33 cellular contexts compared by ENCODE assay signal in genomic region chr21:34357889-34358288, GRCh38. TPM values are rescaled to one million over a fixed set of nuclear protein-coding genes. Genes with fewer than 3 reads are reported as not detected.
"Had no signal": no experiment of that assay in that cellular context is flagged by ENCODE, and none has a peak within 500 bp of the region (broad histone marks: within the 10 kb centered on the region; RNA-seq: fewer than 3 reads in every experiment).

No MANE protein-coding gene starts in this region.

- ATAC-seq: activated CD8-positive, alpha-beta T cell treated with anti-CD3 and anti-CD28 coated beads for 36 hours; activated naive CD8-positive, alpha-beta T cell treated with anti-CD3 and anti-CD28 coated beads, Interleukin-2, amount 50 U/mL, for 24 hours; activated T-cell treated with anti-CD3 and anti-CD28 coated beads, Interleukin-2, amount 50 U/mL, for 4 hours; activated T-cell treated with anti-CD3 and anti-CD28 coated beads, Interleukin-2, amount 50 U/mL, for 72 hours had no signal

- H3K4me3 ChIP-seq: ascending aorta, cardiac muscle cell had no signal

- H3K9me3 ChIP-seq: ascending aorta had no signal

- H3K27me3 ChIP-seq: ascending aorta, cardiac muscle cell had no signal

- H3K4me1 ChIP-seq: ascending aorta had no signal

- H3K27ac ChIP-seq: ascending aorta, cardiac muscle cell, VCaP had no signal

- H3K36me3 ChIP-seq: ascending aorta, cardiac muscle cell had no signal

- FAIRE-seq: bronchial epithelial cell, TTC549 had no signal

- DNase-seq: activated B cell treated with CpG ODN at 0.5 μM for 24 hours; activated CD4-positive, alpha-beta memory T cell treated with anti-CD3 and anti-CD28 coated beads for 36 hours; activated CD4-positive, alpha-beta T cell treated with anti-CD3 and anti-CD28 coated beads for 4 hours; activated CD4-positive, alpha-beta T cell treated with anti-CD3 and anti-CD28 coated beads, Interleukin-2, amount 10 ng/mL, durations not matched to agents 24 days and 14 days; activated CD4-positive, alpha-beta T cell treated with anti-CD3 and anti-CD28 coated beads, Interleukin-2, amount 50 U/mL, for 1 hour; activated CD4-positive, alpha-beta T cell treated with anti-CD3 and anti-CD28 coated beads, Interleukin-2, amount 50 U/mL, for 4 hours; activated CD4-positive, CD25-positive, alpha-beta regulatory T cell treated with anti-CD3 and anti-CD28 coated beads, Interleukin-2, amount 50 U/mL, for 72 hours; activated CD8-positive, alpha-beta memory T cell treated with anti-CD3 and anti-CD28 coated beads, Interleukin-2, amount 50 U/mL, for 4 hours; activated CD8-positive, alpha-beta T cell treated with anti-CD3 and anti-CD28 coated beads for 36 hours; activated effector memory CD4-positive, alpha-beta T cell treated with Interleukin-2 at 50 U/mL for 16 hours; activated gamma-delta T cell; activated naive CD4-positive, alpha-beta T cell treated with anti-CD3 and anti-CD28 coated beads, Interleukin-2, amount 10 ng/mL, durations not matched to agents 7 days and 5 days; activated naive CD4-positive, alpha-beta T cell treated with Interleukin-2 at 50 U/mL for 16 hours; activated naive CD8-positive, alpha-beta T cell treated with anti-CD3 and anti-CD28 coated beads, Interleukin-2, amount 10 ng/mL, durations not matched to agents 7 days and 5 days; activated naive CD8-positive, alpha-beta T cell treated with anti-CD3 and anti-CD28 coated beads, Interleukin-2, amount 50 U/mL, for 24 hours; activated T-cell treated with anti-CD3 and anti-CD28 coated beads for 4 hours; activated T-cell treated with anti-CD3 and anti-CD28 coated beads, Interleukin-2, amount 50 U/mL, for 1 hour; activated T-cell treated with anti-CD3 and anti-CD28 coated beads, Interleukin-2, amount 50 U/mL, for 4 hours; activated T-cell treated with anti-CD3 and anti-CD28 coated beads, Interleukin-2, amount 50 U/mL, for 72 hours; amygdala; anterior cingulate cortex; caudate nucleus; cerebellar nuclear complex; T-helper 1 cell; T-helper 2 cell; T-helper 9 cell had no signal

RNA-seq across cellular contexts. Expression of gene KCNE2, which starts 5.9 kb away (rescaled TPM):
- total RNA-seq: activated B cell treated with CpG ODN at 0.5 μM for 24 hours; activated CD4-positive, alpha-beta memory T cell treated with anti-CD3 and anti-CD28 coated beads for 36 hours; activated CD4-positive, alpha-beta T cell treated with anti-CD3 and anti-CD28 coated beads, Interleukin-2, amount 10 ng/mL, durations not matched to agents 24 days and 14 days; activated CD8-positive, alpha-beta memory T cell treated with anti-CD3 and anti-CD28 coated beads for 36 hours; activated CD8-positive, alpha-beta T cell treated with anti-CD3 and anti-CD28 coated beads for 36 hours; activated naive CD8-positive, alpha-beta T cell treated with anti-CD3 and anti-CD28 coated beads, Interleukin-2, amount 10 ng/mL, durations not matched to agents 7 days and 5 days; activated T-cell treated with anti-CD3 and anti-CD28 coated beads, Interleukin-2, amount 50 U/mL, for 4 hours; activated T-helper 2 cell treated with anti-CD3 and anti-CD28 coated beads, Interferon-gamma antibody, Interleukin-2, Interleukin-4, amounts not matched to agents 10 μg/mL and 5 μg/mL and 100 μg/mL, durations not matched to agents 14 hours and 24 hours and 36 hours; ascending aorta; bronchial epithelial cell had no signal

RNA-seq across cellular contexts. Expression of gene SMIM11, which starts 17.4 kb away (rescaled TPM):
- total RNA-seq: ascending aorta had no signal
